ENCODE assay signal across 14 cellular contexts in genomic region chr5:158811921-158812320, GRCh38.
DNase-seq lines count a peak whose midpoint lies in the region; ATAC-seq and TF ChIP-seq lines count a peak whose summit lies in the region.
"Had no signal": no experiment of that assay in that cellular context is flagged by ENCODE, and none has a peak within 500 bp of the region (broad histone marks: within the 10 kb centered on the region; RNA-seq: fewer than 3 reads in every experiment).

No MANE protein-coding gene starts in this region.

- H3K27me3 ChIP-seq in SU-DHL-6 (ENCODE audit: low read length) (no peaks in the 10 kb centered on the region), mesendoderm (ENCODE audit: insufficient read depth, low read length, poor library complexity) (no peaks in the 10 kb centered on the region), brain microvascular endothelial cell (replicated peaks) (no peaks in the 10 kb centered on the region)
- H3K27me3 ChIP-seq: SJSA1, transverse colon had no signal

- peak overlapping the region; percentile 65 for H4K8ac ChIP-seq in mesendoderm (ENCODE audit: low read depth, low read length)

- H3K36me3 ChIP-seq in SU-DHL-6 (ENCODE audit: low read length): no peaks in the 10 kb centered on the region
- H3K36me3 ChIP-seq in mesendoderm (ENCODE audit: control insufficient read depth, insufficient read depth, low read length): no peaks in the 10 kb centered on the region
- no peaks in the 10 kb centered on the region for H3K36me3 ChIP-seq in brain microvascular endothelial cell (replicated peaks)
- H3K36me3 ChIP-seq: SJSA1, transverse colon had no signal

- no peaks in the 10 kb centered on the region for H3K9me3 ChIP-seq in SU-DHL-6 (ENCODE audit: insufficient read depth, low read length)
- H3K9me3 ChIP-seq: SJSA1, transverse colon had no signal

- no peak overlapping the region for H3K27ac Mint-ChIP-seq in T-helper 2 cell treated with Interferon-gamma antibody and Interleukin-4, amounts not matched to agents 5 μg/mL and 100 μg/mL, for 36 hours
- H3K27ac Mint-ChIP-seq: HFFc6 had no signal

- peaks cover 6% of the 10 kb centered on the region for H3K36me3 Mint-ChIP-seq in T-helper 2 cell treated with Interferon-gamma antibody and Interleukin-4, amounts not matched to agents 5 μg/mL and 100 μg/mL, for 36 hours (ENCODE audit: low read depth)
- H3K36me3 Mint-ChIP-seq: brain had no signal

- H3K4me1 Mint-ChIP-seq in T-helper 2 cell treated with Interferon-gamma antibody and Interleukin-4, amounts not matched to agents 5 μg/mL and 100 μg/mL, for 36 hours (ENCODE audit: low read depth): peaks cover 25% of the 10 kb centered on the region

- H2AK5ac ChIP-seq in mesendoderm (ENCODE audit: low read length): no peak overlapping the region

- H3K79me2 ChIP-seq in SU-DHL-6 (ENCODE audit: insufficient read depth, low read length) (no peaks in the 10 kb centered on the region), mesendoderm (ENCODE audit: control insufficient read depth, insufficient read depth, low read length) (no peaks in the 10 kb centered on the region)

- H3K9ac ChIP-seq in SU-DHL-6 (ENCODE audit: low read length) (peak overlapping the region; percentile 9; the same call in 1 of the 2 replicates), mesendoderm (ENCODE audit: low read length) (no peak overlapping the region)

- no peak overlapping the region for H2BK15ac ChIP-seq in mesendoderm (replicated peaks; ENCODE audit: low read depth)

- H3K9me3 Mint-ChIP-seq in T-helper 2 cell treated with Interferon-gamma antibody and Interleukin-4, amounts not matched to agents 5 μg/mL and 100 μg/mL, for 36 hours: peaks cover 15% of the 10 kb centered on the region
- H3K9me3 Mint-ChIP-seq: brain had no signal

- no peak overlapping the region for H3K23ac ChIP-seq in mesendoderm (ENCODE audit: low read length)

- no peak overlapping the region for H3K18ac ChIP-seq in mesendoderm (ENCODE audit: low read length)

- WGBS in mesendoderm (ENCODE audit: extremely low coverage, insufficient coverage, low lambda C conversion rate): no CpG with 5 or more reads among the region's 3 CpGs

- no peaks in the 10 kb centered on the region for H3K79me1 ChIP-seq in mesendoderm (ENCODE audit: low read length)

- no peaks in the 10 kb centered on the region for H4K20me1 ChIP-seq in SU-DHL-6 (ENCODE audit: low read depth, low read length)

- H3K4ac ChIP-seq in mesendoderm (ENCODE audit: low read depth, low read length): no peak overlapping the region

- in situ Hi-C loops in brain microvascular endothelial cell (cut with HindIII; ENCODE audit: low pct_ligation_motif_present, low sequenced_read_pairs): no loop called here

- peak overlapping the region; percentile 83 for H3K27ac ChIP-seq in SU-DHL-6 (ENCODE audit: low read depth, low read length)
- no peak overlapping the region for H3K27ac ChIP-seq in mesendoderm (ENCODE audit: low read depth, low read length)
- no peak overlapping the region for H3K27ac ChIP-seq in brain microvascular endothelial cell
- H3K27ac ChIP-seq: SJSA1, transverse colon had no signal

- H3K4me3 Mint-ChIP-seq in T-helper 2 cell treated with Interferon-gamma antibody and Interleukin-4, amounts not matched to agents 5 μg/mL and 100 μg/mL, for 36 hours: peak overlapping the region; percentile 43
- H3K4me3 Mint-ChIP-seq: brain, HFFc6 had no signal

- H2BK120ac ChIP-seq in mesendoderm (ENCODE audit: low read depth, low read length): no peak overlapping the region

- H3K4me2 ChIP-seq in SU-DHL-6 (ENCODE audit: low read depth, low read length, poor library complexity, severe bottlenecking) (peak overlapping the region; percentile 88), mesendoderm (ENCODE audit: low read length) (no peak overlapping the region)

- no peak overlapping the region for H2AFZ ChIP-seq in SU-DHL-6 (ENCODE audit: low read depth, low read length, severe bottlenecking)

- H3K4me1 ChIP-seq in mesendoderm (ENCODE audit: control insufficient read depth, low read depth, low read length): no peaks in the 10 kb centered on the region
- H3K4me1 ChIP-seq: SJSA1, transverse colon had no signal

- no peak overlapping the region for H2BK5ac ChIP-seq in mesendoderm (ENCODE audit: low read length)

- H4K5ac ChIP-seq in mesendoderm (ENCODE audit: low read length): no peak overlapping the region

- ATAC-seq in GM19397 (IDR thresholded peaks at IDR 0.05; ENCODE audit: unreplicated experiment) (peak; percentile 5), GM18498 (IDR thresholded peaks at IDR 0.05; ENCODE audit: unreplicated experiment) (no peak)
- ATAC-seq: K562 had no signal

- H3K4me3 ChIP-seq in SU-DHL-6 (ENCODE audit: insufficient read depth, low read length, poor library complexity, severe bottlenecking) (peak overlapping the region; percentile 7), mesendoderm (ENCODE audit: low read length) (no peak overlapping the region), brain microvascular endothelial cell (ENCODE audit: low read depth, low read length) (no peak overlapping the region)
- H3K4me3 ChIP-seq: K562, SJSA1, transverse colon had no signal

- TF ChIP-seq CTCF in SU-DHL-6 (IDR thresholded peaks at IDR 0.05; ENCODE audit: insufficient read depth, low read length, poor library complexity, severe bottlenecking) (no peak), brain microvascular endothelial cell (IDR thresholded peaks at IDR 0.05; ENCODE audit: low read depth, low read length, missing control alignments) (no peak)

- no peak overlapping the region for H3K56ac ChIP-seq in mesendoderm (ENCODE audit: low read length)

- H3K27me3 Mint-ChIP-seq in T-helper 2 cell treated with Interferon-gamma antibody and Interleukin-4, amounts not matched to agents 5 μg/mL and 100 μg/mL, for 36 hours (ENCODE audit: low read depth): peaks cover 3% of the 10 kb centered on the region

- no peaks in the 10 kb centered on the region for H3K9me2 ChIP-seq in SU-DHL-6 (replicated peaks; ENCODE audit: insufficient read depth, low read length)

- peaks cover 10% of the 10 kb centered on the region; the same call in 1 of the 2 replicates for H3F3A ChIP-seq in SU-DHL-6 (ENCODE audit: insufficient read depth)

- no peak for DNase-seq in T-helper 2 cell treated with Interferon-gamma antibody and Interleukin-4, amounts not matched to agents 5 μg/mL and 100 μg/mL, for 36 hours (ENCODE audit: low spot score)
- DNase-seq in T-helper 2 cell: no peak
- no peak for DNase-seq in mesendoderm
- DNase-seq in brain microvascular endothelial cell: no peak
- DNase-seq in NK-92 treated with Interleukin-12 subunit alpha and Interleukin-12 subunit beta, amount 100 ng/mL, for 24 hours (lab: John Stamatoyannopoulos, UW): no peak
- DNase-seq: HFFc6, mesenchymal stem cell had no signal
